11 cellular contexts compared by ENCODE assay signal in genomic region chr17:75970011-75970523, GRCh38. TPM values are rescaled to one million over a fixed set of nuclear protein-coding genes. Genes with fewer than 3 reads are reported as not detected.
DNase-seq lines count a peak whose midpoint lies in the region; TF ChIP-seq lines count a peak whose summit lies in the region.
"Had no signal": no experiment of that assay in that cellular context is flagged by ENCODE, and none has a peak within 500 bp of the region (broad histone marks: within the 10 kb centered on the region; RNA-seq: fewer than 3 reads in every experiment).

No MANE protein-coding gene starts in this region.

- intact Hi-C loops in breast epithelium (cut with DNase I; ENCODE audit: low total_unique reads): no loop called here

- no peak for TF ChIP-seq POLR2A in breast epithelium (IDR thresholded peaks at IDR 0.05)

- H3K4me1 ChIP-seq in neutrophil (ENCODE audit: control insufficient read depth in 1 of 2, insufficient read depth in 1 of 2, low read depth in 1 of 2, low read length in 1 of 2): peaks cover 71 to 79% of the 10 kb centered on the region in 2 experiments
- no peaks in the 10 kb centered on the region for H3K4me1 ChIP-seq in breast epithelium

- H3K27ac ChIP-seq in neutrophil (peak overlapping the region; percentile 96), breast epithelium (peak overlapping the region in 1 of 2 donors; percentile 39)

- H3K9me3 ChIP-seq in neutrophil (no peaks in the 10 kb centered on the region), breast epithelium (no peaks in the 10 kb centered on the region)

- H3K36me3 ChIP-seq in neutrophil (peaks cover 44% of the 10 kb centered on the region), breast epithelium (no peaks in the 10 kb centered on the region)

- H3K4me3 ChIP-seq in cardiac fibroblast (replicated peaks in 1 of 2; ENCODE audit: low read depth in 2 of 2, low read length in 2 of 2): no peak overlapping the region
- H3K4me3 ChIP-seq in neutrophil (ENCODE audit: low read depth in 1 of 2, low read length in 1 of 2): peak overlapping the region; percentile 50 to 56
- H3K4me3 ChIP-seq in breast epithelium: no peak overlapping the region

- DNase-seq in DMS53 (lab: John Stamatoyannopoulos, UW) (peak; percentile 55), MV-4-11 (lab: John Stamatoyannopoulos, UW) (peak; percentile 62), cardiac fibroblast (ENCODE audit: low read depth in 2 of 2) (peak; percentile 38 to 62), breast epithelium (ENCODE audit: low spot score in 2 of 2) (no peak), nucleus accumbens (lab: John Stamatoyannopoulos, UW) (no peak), NCI-H2227 treated with DMSO at 0.1 percent for 48 hours (lab: John Stamatoyannopoulos, UW) (no peak), SHP77 treated with DMSO at 0.1 percent for 48 hours (lab: John Stamatoyannopoulos, UW) (no peak)
- DNase-seq: activated naive CD4-positive, alpha-beta T cell treated with anti-CD3 and anti-CD28 coated beads, Interleukin-2, amount 10 ng/mL, durations not matched to agents 7 days and 5 days; COR-L47 had no signal

- no peak for TF ChIP-seq CTCF in cardiac fibroblast (IDR thresholded peaks at IDR 0.05; ENCODE audit: low read depth, low read length)
- peak; percentile 36 for TF ChIP-seq CTCF in neutrophil (IDR thresholded peaks at IDR 0.05)
- TF ChIP-seq CTCF in breast epithelium (IDR thresholded peaks at IDR 0.05): no peak

- H3K27me3 ChIP-seq in neutrophil (no peaks in the 10 kb centered on the region), breast epithelium (no peaks in the 10 kb centered on the region)

RNA-seq across cellular contexts. Expression of gene ACOX1, which starts 8.9 kb away (rescaled TPM):
- total RNA-seq in breast epithelium: 100 to 1,000 TPM in 1 of 3 donors, 10 to 100 TPM in 2; 55.1 to 147 (median 55.3) TPM

RNA-seq across cellular contexts. Expression of gene TEN1, which starts 9.0 kb away (rescaled TPM):
- total RNA-seq in breast epithelium: 10 to 100 TPM; 16.7 to 30.2 (median 26.8) TPM

RNA-seq across cellular contexts. Expression of gene FBF1, which starts 29.2 kb away (rescaled TPM):
- 10 to 100 TPM in 2 of 3 donors, 1 to 10 TPM in 1; 7.7 to 18.7 (median 17.7) TPM for total RNA-seq in breast epithelium

RNA-seq across cellular contexts. Expression of gene CDK3, which starts 30.6 kb away (rescaled TPM):
- 10 to 100 TPM in 1 of 3 donors, 1 to 10 TPM in 2; 6.6 to 13.0 (median 9.5) TPM for total RNA-seq in breast epithelium

RNA-seq across cellular contexts. Expression of gene EVPL, which starts 57.0 kb away (rescaled TPM):
- 1 to 10 TPM; 1.6 to 8.0 (median 3.9) TPM for total RNA-seq in breast epithelium
- total RNA-seq: LHCN-M2 had no signal

Comparison
In these comparisons a context has a peak if more than half of its experiments do, and no peak if none do; other contexts are left out.
1. DNase-seq: peak in DMS53 (single experiment), MV-4-11 (single experiment) and cardiac fibroblast (2 of 2); none in breast epithelium (0 of 2), nucleus accumbens (0 of 56), NCI-H2227 treated with DMSO at 0.1 percent for 48 hours (single experiment) and SHP77 treated with DMSO at 0.1 percent for 48 hours (single experiment).
2. H3K4me3 ChIP-seq: peak in neutrophil (2 of 2); none in cardiac fibroblast (0 of 2) and breast epithelium (0 of 3).